Comparison of ENCODE assay signal across 23 cellular contexts in genomic region chr1:236877661-236878060, GRCh38.
"Had no signal": no experiment of that assay in that cellular context is flagged by ENCODE, and none has a peak within 500 bp of the region (broad histone marks: within the 10 kb centered on the region; RNA-seq: fewer than 3 reads in every experiment).

No MANE protein-coding gene starts in this region.

- H3K27me3 ChIP-seq: colonic mucosa, esophagus muscularis mucosa, foreskin keratinocyte, gastrocnemius medialis, heart right ventricle, left lung had no signal

- FAIRE-seq: endometrium, islet of Langerhans, keratinocyte had no signal

- ATAC-seq: effector memory CD8-positive, alpha-beta T cell; foreskin keratinocyte; gastrocnemius medialis; heart right ventricle; left cardiac atrium; left lung; left ventricle myocardium superior; lower lobe of right lung; mucosa of descending colon had no signal

- H3K27me3 Mint-ChIP-seq: dendritic cell treated with granulocyte-macrophage colony-stimulating factor and Interleukin-4, amounts not matched to agents 40 ng/mL and 50 ng/mL, for 4 days; effector memory CD8-positive, alpha-beta T cell had no signal

- H3K4me3 Mint-ChIP-seq: dendritic cell treated with granulocyte-macrophage colony-stimulating factor and Interleukin-4, amounts not matched to agents 40 ng/mL and 50 ng/mL, for 4 days; effector memory CD8-positive, alpha-beta T cell; endodermal cell; mesothelial cell of epicardium had no signal

- H3K36me3 ChIP-seq: colonic mucosa had no signal

- H3K27ac Mint-ChIP-seq: dendritic cell treated with granulocyte-macrophage colony-stimulating factor and Interleukin-4, amounts not matched to agents 40 ng/mL and 50 ng/mL, for 4 days; effector memory CD8-positive, alpha-beta T cell; endodermal cell; mesothelial cell of epicardium had no signal

- H3K9me3 ChIP-seq: colonic mucosa, esophagus muscularis mucosa, gastrocnemius medialis, heart right ventricle, left lung, lower lobe of right lung, mucosa of descending colon had no signal

- H3K4me3 ChIP-seq: colonic mucosa, esophagus muscularis mucosa, gastrocnemius medialis, heart right ventricle, left lung, lower lobe of right lung, mucosa of descending colon had no signal

- H3K4me1 ChIP-seq: colonic mucosa, esophagus muscularis mucosa, foreskin keratinocyte, gastrocnemius medialis, left lung, lower lobe of right lung had no signal

- H3K9me3 Mint-ChIP-seq: dendritic cell treated with granulocyte-macrophage colony-stimulating factor and Interleukin-4, amounts not matched to agents 40 ng/mL and 50 ng/mL, for 4 days; effector memory CD8-positive, alpha-beta T cell; endodermal cell; mesothelial cell of epicardium had no signal

- H3K27ac ChIP-seq: colonic mucosa, esophagus muscularis mucosa, foreskin keratinocyte, gastrocnemius medialis, heart right ventricle, left lung, lower lobe of right lung had no signal

- DNase-seq: colonic mucosa; cortex of kidney; effector CD8-positive, alpha-beta T cell; effector memory CD8-positive, alpha-beta T cell; endodermal cell; foreskin keratinocyte; gastrocnemius medialis; glutamatergic neuron; head of caudate nucleus; heart right ventricle; hippocampal formation; left cardiac atrium; left lung; left ventricle myocardium superior; lower lobe of right lung; mesenchymal stem cell; mucosa of descending colon had no signal

- H3K4me1 Mint-ChIP-seq: endodermal cell, mesothelial cell of epicardium had no signal
